Comparison of ENCODE assay signal across 2 cellular contexts in genomic region chr15:48440084-48440483, GRCh38.
A peak's percentile ranks its signal among the peaks of the same experiment; 100 is the strongest.
TF ChIP-seq lines count a peak whose summit lies in the region.

No MANE protein-coding gene starts in this region.

TF ChIP-seq in H1, 55 proteins besides CTCF, POLR2A, EP300 and RAD21 (continued from another document and continues in another):
- TF ChIP-seq POLR2AphosphoS5 (IDR thresholded peaks at IDR 0.05; ENCODE audit: low read depth, low read length) (no peak), CBX8 (IDR thresholded peaks at IDR 0.05; ENCODE audit: borderline replicate concordance, low read depth, low read length) (no peak), MAFK (IDR thresholded peaks at IDR 0.05; ENCODE audit: low read depth, low read length) (0 out of 2 replicates have a peak, but pooled peaks have one; percentile 14), EGR1 (IDR thresholded peaks at IDR 0.05; ENCODE audit: borderline replicate concordance, low read depth, low read length) (no peak), CHD2 (IDR thresholded peaks at IDR 0.05; ENCODE audit: low read length) (no peak), BCL11A (IDR thresholded peaks at IDR 0.05; ENCODE audit: low read depth in 2 of 2, low read length in 2 of 2) (no peak), CHD7 (IDR thresholded peaks at IDR 0.05; ENCODE audit: insufficient replicate concordance, low read length) (no peak), SIN3A (conservative IDR thresholded peaks at IDR 0.05 in 1 of 2, IDR thresholded peaks at IDR 0.05 in 1 of 2; ENCODE audit: low read depth in 1 of 2, low read length in 2 of 2) (peak; percentile 7 to 55; a peak in 1 of 4 replicates), ASH2L (IDR thresholded peaks at IDR 0.05; ENCODE audit: low read length) (no peak), ATF3 (IDR thresholded peaks at IDR 0.05; ENCODE audit: insufficient read depth, low read depth, low read length) (no peak), JUN (IDR thresholded peaks at IDR 0.05; ENCODE audit: low read depth, low read length) (no peak), PHF8 (conservative IDR thresholded peaks at IDR 0.05; ENCODE audit: low read depth, low read length) (no peak), HDAC2 (IDR thresholded peaks at IDR 0.05; ENCODE audit: borderline replicate concordance in 1 of 2, low read depth in 2 of 2, low read length in 2 of 2) (0 out of 4 replicates have a peak, but pooled peaks of 1 of the 2 experiments have one; percentile 35), TAF7 (optimal IDR thresholded peaks at IDR 0.05; ENCODE audit: borderline replicate concordance, low read depth, low read length) (no peak), SP1 (IDR thresholded peaks at IDR 0.05; ENCODE audit: low read depth, low read length) (no peak), TEAD4 (IDR thresholded peaks at IDR 0.05; ENCODE audit: low read depth, low read length) (peak; percentile 62), SIX5 (IDR thresholded peaks at IDR 0.05; ENCODE audit: low read depth, low read length) (no peak), RFX5 (IDR thresholded peaks at IDR 0.05; ENCODE audit: borderline replicate concordance, low read depth, low read length) (no peak), NRF1 (IDR thresholded peaks at IDR 0.05; ENCODE audit: low read depth, low read length) (no peak), RBBP5 (IDR thresholded peaks at IDR 0.05; ENCODE audit: borderline replicate concordance, low read depth, low read length) (peak; percentile 56; the same call in 1 of the 2 replicates)

TF ChIP-seq in HepG2, 621 proteins besides CTCF, POLR2A, EP300 and RAD21 (continued from another document):
- TF ChIP-seq HNRNPLL (IDR thresholded peaks at IDR 0.05; ENCODE audit: low read depth, low read length, poor library complexity, severe bottlenecking): no peak
